ENCODE assay signal across 8 cellular contexts in the genomic region with DNA sequence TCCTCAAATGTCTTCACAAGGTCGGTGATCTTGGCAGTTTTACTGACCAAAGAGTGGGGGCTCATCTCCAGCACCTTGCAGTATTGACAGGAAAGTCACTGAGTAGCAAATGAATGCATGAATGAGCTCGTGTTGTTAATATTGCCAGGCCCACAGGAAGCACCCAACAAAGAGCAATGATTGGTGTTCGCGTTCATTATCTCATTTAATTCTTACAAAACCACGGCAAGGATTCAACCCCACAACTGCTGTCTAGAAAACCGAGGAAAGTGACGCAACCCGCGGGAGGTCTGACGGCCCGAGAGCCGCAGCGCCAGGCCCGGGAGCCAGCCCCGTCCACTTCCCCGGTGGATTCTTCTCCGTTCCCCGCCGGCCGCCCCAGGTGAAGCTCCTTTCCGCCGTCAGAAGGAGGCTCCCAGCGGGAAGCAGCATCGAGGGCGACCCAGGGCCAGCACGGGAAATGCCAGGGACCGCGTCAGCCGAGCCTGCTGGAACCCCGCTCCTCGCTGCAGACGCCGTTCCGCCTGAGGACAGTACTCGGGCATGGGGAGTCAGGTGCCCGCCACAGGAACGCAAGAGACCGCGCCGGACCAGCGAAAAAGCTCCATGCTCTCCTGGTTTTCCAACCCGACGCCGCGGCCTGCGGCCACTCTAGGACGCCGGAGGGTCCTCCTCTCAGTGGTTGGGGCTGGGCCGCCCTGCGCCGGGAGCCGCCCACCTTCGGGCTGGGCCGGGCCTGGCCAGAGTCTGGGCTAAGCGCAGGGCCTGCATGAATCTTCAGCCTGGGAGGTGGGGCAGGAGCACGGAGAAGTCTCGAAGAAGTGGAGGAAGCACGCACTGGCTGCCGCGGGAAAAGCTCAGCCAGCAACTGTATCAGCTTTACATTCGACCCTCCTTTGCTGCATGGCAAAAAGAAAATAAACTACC. TPM values are rescaled to one million over a fixed set of nuclear protein-coding genes. Genes with fewer than 3 reads are reported as not detected.
A peak's percentile ranks its signal among the peaks of the same experiment; 100 is the strongest.
DNase-seq lines count a peak whose midpoint lies in the region; ATAC-seq and TF ChIP-seq lines count a peak whose summit lies in the region.

No MANE protein-coding gene starts in this region.

- H3K4me3 Mint-ChIP-seq in GM23338 (peak overlapping the region; percentile 86), nephron progenitor cell (peak overlapping the region; percentile 92)

- H3K9me3 Mint-ChIP-seq in GM23338 (no peaks in the 10 kb centered on the region), nephron progenitor cell (no peaks in the 10 kb centered on the region)

- CTCF ChIA-PET in RWPE1 (lab: Yijun Ruan, JAX), result interaction anchor here (0.6 to 2.1 kb wide), 8 partner anchors 20 to 1470 kb away, joined by 3 to 10 read pairs (median 4); no protein-coding TSS in a partner anchor

- H3K27ac ChIP-seq in GM23338 (ENCODE audit: low read depth) (peak overlapping the region; percentile 70), KOPT-K1 (ENCODE audit: low read depth, low read length, poor library complexity, severe bottlenecking) (peak overlapping the region; percentile 38), RWPE1 (peak overlapping the region; percentile 84), thyroid gland (peak overlapping the region; percentile 84 to 90 (median 85))

- no peaks in the 10 kb centered on the region; the same call in 1 of the 2 replicates for H3F3A ChIP-seq in GM23338 (replicated peaks; ENCODE audit: low read depth)

- H2AFZ ChIP-seq in GM23338, result peak overlapping the region; percentile 92

- POLR2A ChIA-PET in RWPE1 (lab: Yijun Ruan, JAX; ENCODE audit: low non-redundant PET), result interaction anchor here (0.9 to 1.2 kb wide), 2 partner anchors 20 to 146 kb away, joined by 3 to 7 read pairs; partner anchors contain the start of gene FER

- H3K27me3 ChIP-seq in GM23338 (ENCODE audit: insufficient read depth) (no peaks in the 10 kb centered on the region), thyroid gland (no peaks in the 10 kb centered on the region)

- peak; percentile 94 for DNase-seq in GM23338 (ENCODE audit: low spot score)
- peak; percentile 98 for DNase-seq in RWPE1 (ENCODE audit: low spot score)
- DNase-seq in activated naive CD4-positive, alpha-beta T cell treated with Interleukin-2 at 50 U/mL for 16 hours, result peak; percentile 42
- DNase-seq in fibroblast of villous mesenchyme (ENCODE audit: low read depth), result peak; percentile 92
- peak; percentile 86 for DNase-seq in nephron progenitor cell
- peak; percentile 94 to 95 for DNase-seq in thyroid gland

- peak overlapping the region; percentile 91 for H3K27ac Mint-ChIP-seq in GM23338
- peak overlapping the region; percentile 87 for H3K27ac Mint-ChIP-seq in nephron progenitor cell

- intact Hi-C loops in thyroid gland (cut with DNase I), result no loop called here

- TF ChIP-seq CTCF in GM23338 (conservative IDR thresholded peaks at IDR 0.05; ENCODE audit: low read depth in 2 of 2) (no peak), RWPE1 (conservative IDR thresholded peaks at IDR 0.05; ENCODE audit: low read depth) (no peak), fibroblast of villous mesenchyme (IDR thresholded peaks at IDR 0.05; ENCODE audit: insufficient read depth, low read depth, low read length) (no peak), nephron progenitor cell (IDR thresholded peaks at IDR 0.05) (no peak), thyroid gland (IDR thresholded peaks at IDR 0.05) (peak in 1 of 6 experiments; percentile 10)

- H3K36me3 ChIP-seq in ES-I3 (ENCODE audit: insufficient read depth, low read length) (no peaks in the 10 kb centered on the region), GM23338 (ENCODE audit: insufficient read depth) (no peaks in the 10 kb centered on the region), KOPT-K1 (ENCODE audit: insufficient read depth, low read length) (no peaks in the 10 kb centered on the region), thyroid gland (no peaks in the 10 kb centered on the region)

- H3K36me3 Mint-ChIP-seq in GM23338 (ENCODE audit: low read depth) (no peaks in the 10 kb centered on the region), nephron progenitor cell (ENCODE audit: low read depth) (no peaks in the 10 kb centered on the region)

- peaks cover 3% of the 10 kb centered on the region for H3K27me3 Mint-ChIP-seq in GM23338 (ENCODE audit: insufficient read depth, low read depth, poor library complexity)
- peaks cover 6% of the 10 kb centered on the region for H3K27me3 Mint-ChIP-seq in nephron progenitor cell (ENCODE audit: low read depth, poor library complexity)

- H3K4me1 Mint-ChIP-seq in GM23338 (peaks cover 34% of the 10 kb centered on the region), nephron progenitor cell (peaks cover 24% of the 10 kb centered on the region)

- TF ChIP-seq POLR2A in thyroid gland (IDR thresholded peaks at IDR 0.05), result peak; percentile 46 to 96

- peak overlapping the region; percentile 87 for H3K9ac ChIP-seq in ES-I3 (ENCODE audit: low read depth, low read length)

- H3K79me2 ChIP-seq in GM23338 (replicated peaks; ENCODE audit: insufficient read depth), result no peaks in the 10 kb centered on the region

- no peaks in the 10 kb centered on the region for H3K9me3 ChIP-seq in ES-I3 (ENCODE audit: control insufficient read depth, insufficient read depth, low read length)
- H3K9me3 ChIP-seq in KOPT-K1 (ENCODE audit: insufficient read depth, low read length, poor library complexity, severe bottlenecking), result no peaks in the 10 kb centered on the region
- no peaks in the 10 kb centered on the region for H3K9me3 ChIP-seq in thyroid gland

- H3K4me1 ChIP-seq in ES-I3 (ENCODE audit: insufficient read depth, low read length) (peaks cover 11% of the 10 kb centered on the region; the same call in 1 of the 2 replicates), GM23338 (ENCODE audit: insufficient read depth) (peaks cover 19% of the 10 kb centered on the region), thyroid gland (peaks cover 4 to 15% of the 10 kb centered on the region in 2 donors)

- no peaks in the 10 kb centered on the region for H3K9me2 ChIP-seq in GM23338 (ENCODE audit: insufficient read depth)

- WGBS in thyroid gland, 2 donors, result 0 to 1% methylated on average over 25 to 32 of the region's 61 CpGs

- H3K4me3 ChIP-seq in GM23338 (peak overlapping the region; percentile 72), fibroblast of villous mesenchyme (ENCODE audit: low read depth, low read length) (peak overlapping the region; percentile 82), thyroid gland (replicated peaks in 1 of 3) (peak overlapping the region; percentile 32 to 81 (median 72))

- peak overlapping the region; percentile 90 for H3K4me2 ChIP-seq in GM23338

- no peaks in the 10 kb centered on the region for H4K20me1 ChIP-seq in GM23338 (replicated peaks; ENCODE audit: insufficient read depth)

- ATAC-seq in GM23338, result peak; percentile 99

TF ChIP-seq in GM23338, 12 proteins besides CTCF, POLR2A, EP300 and RAD21 (continues in another document):
- TF ChIP-seq ETS1 (IDR thresholded peaks at IDR 0.05), result peak; percentile 55

RNA-seq across cellular contexts. Expression of gene FER, which starts 19.8 kb away (rescaled TPM):
- 14.2 and 17.4 TPM in 2 replicates for total RNA-seq in GM23338 (2014; rRNA removed; shearing (Covaris generic))
- polyA plus RNA-seq in GM23338 (2016; fragmentation: Nextera tagmentation; extraction: Ambion mirVana), result 23.5 and 34.8 TPM in 2 replicates
- total RNA-seq in fibroblast of villous mesenchyme (27.4 and 43.6 TPM in 2 replicates), thyroid gland (10 to 100 TPM; 38.8 to 79.1 (median 45.2) TPM)

Comparison
In these comparisons a context has a peak if more than half of its experiments do, and no peak if none do; other contexts are left out.
1. Peak in every context shown above with its lines: DNase-seq, ATAC-seq, H3K4me3 ChIP-seq and H3K27ac ChIP-seq.
2. DNase-seq: peak in every context shown above with its lines; median percentile 98 in RWPE1; 94 in thyroid gland; 94 in GM23338; 92 in fibroblast of villous mesenchyme; 86 in nephron progenitor cell; 42 in activated naive CD4-positive, alpha-beta T cell treated with Interleukin-2 at 50 U/mL for 16 hours.